ENCODE assay signal across 14 cellular contexts in the genomic region with DNA sequence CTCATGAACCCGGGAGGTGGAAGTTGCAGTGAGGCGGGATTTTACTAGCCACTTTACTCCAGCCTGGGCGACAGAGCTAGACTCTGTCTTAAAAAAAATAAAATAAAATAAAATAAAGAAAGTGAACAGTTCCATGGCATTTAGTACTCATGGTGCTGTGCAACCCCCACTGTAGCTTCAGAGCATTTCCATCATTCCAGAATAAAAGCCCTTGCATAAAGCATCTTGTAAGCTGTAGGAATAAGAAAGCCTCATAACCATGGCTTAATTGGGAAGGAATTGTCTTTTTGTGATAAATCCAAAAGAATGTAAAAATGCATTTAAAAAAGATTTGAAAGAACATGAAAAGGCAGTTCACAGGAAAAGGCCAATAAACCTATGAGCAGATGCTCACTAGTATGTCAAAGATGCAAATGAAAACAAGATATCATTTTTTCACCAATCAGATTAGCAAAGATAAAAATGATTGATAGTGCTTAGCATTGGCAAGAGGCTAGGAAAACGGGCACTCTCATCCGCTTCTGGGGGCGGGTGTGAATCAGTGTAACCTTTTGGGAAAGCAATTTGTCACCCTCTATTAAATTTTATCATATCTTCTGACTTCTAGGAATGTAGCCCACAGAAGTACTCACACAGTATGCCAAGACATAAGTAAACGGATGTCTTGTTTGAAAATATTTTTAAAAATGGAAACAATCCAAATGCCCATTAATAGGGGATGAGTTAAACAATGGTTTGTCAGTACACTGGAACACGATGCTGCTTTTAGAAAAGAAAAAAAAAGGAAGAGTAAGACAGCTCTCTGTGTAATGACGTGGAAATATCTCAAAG. TPM values are rescaled to one million over a fixed set of nuclear protein-coding genes. Genes with fewer than 3 reads are reported as not detected.
DNase-seq lines count a peak whose midpoint lies in the region; ATAC-seq, FAIRE-seq and TF ChIP-seq lines count a peak whose summit lies in the region.
"Had no signal": no experiment of that assay in that cellular context is flagged by ENCODE, and none has a peak within 500 bp of the region (broad histone marks: within the 10 kb centered on the region; RNA-seq: fewer than 3 reads in every experiment).

No MANE protein-coding gene starts in this region.

- DNase-seq in A673 (ENCODE audit: low spot score): peak; percentile 84
- peak; percentile 40 for DNase-seq in H54 (ENCODE audit: insufficient read length, low spot score)
- DNase-seq in foreskin melanocyte: peak; percentile 97
- no peak for DNase-seq in NCI-H524 treated with DMSO at 0.1 percent for 48 hours (lab: John Stamatoyannopoulos, UW)
- DNase-seq in stimulated activated CD4-positive, alpha-beta T cell treated with anti-CD3 and anti-CD28 coated beads, Interleukin-15, amount 100 ng/mL, for 24 hours: no peak
- DNase-seq in DMS 273 treated with DMSO at 0.1 percent for 48 hours (lab: John Stamatoyannopoulos, UW): no peak
- DNase-seq: activated CD4-positive, CD25-positive, alpha-beta regulatory T cell; activated T-cell treated with anti-CD3 and anti-CD28 coated beads, Interleukin-2, amount 50 U/mL, for 1 hour; amygdala; BE2C; effector CD4-positive, alpha-beta T cell; GDM1 had no signal

- no peaks in the 10 kb centered on the region for H3K27me3 ChIP-seq in A673 (replicated peaks; ENCODE audit: insufficient read depth, low read depth, low read length, poor library complexity)
- H3K27me3 ChIP-seq: BE2C had no signal

- ATAC-seq in SK-N-SH treated with all-trans-retinoic acid at 6 μM for 48 hours (peak; percentile 86), HG03460 (IDR thresholded peaks at IDR 0.05; ENCODE audit: unreplicated experiment) (no peak)

- no peak for TF ChIP-seq POLR2A in H54 (IDR thresholded peaks at IDR 0.05; ENCODE audit: low read depth, low read length)

- no peaks in the 10 kb centered on the region for H3K36me3 ChIP-seq in A673 (ENCODE audit: insufficient read depth, low read length, poor library complexity, severe bottlenecking)
- H3K36me3 ChIP-seq: BE2C had no signal

- peaks cover 19% of the 10 kb centered on the region for H3K4me1 ChIP-seq in A673 (ENCODE audit: insufficient read depth, low read length, poor library complexity, severe bottlenecking)
- H3K4me1 ChIP-seq: BE2C had no signal

- H3K9me3 ChIP-seq in A673 (ENCODE audit: low read depth, low read length, poor library complexity, severe bottlenecking): no peaks in the 10 kb centered on the region
- H3K9me3 ChIP-seq: BE2C had no signal

- CTCF ChIA-PET in A673 (lab: Charles Lee): interaction anchor here (0.6 kb wide), 1 partner anchor 1663 kb away, joined by 8 read pairs; the partner anchor contains the start of gene SIRT4

- BruUV-seq in A673 (replicated peaks; lab: Mats Ljungman, UMichigan): no TSS peak

- intact Hi-C loops in A673 (cut with micrococcal nuclease; ENCODE audit: unreplicated experiment): no loop called here

- no peak for TF ChIP-seq CTCF in A673 (conservative IDR thresholded peaks at IDR 0.05; ENCODE audit: low read depth, low read length)

- H3K27ac ChIP-seq in A673 (ENCODE audit: low read depth, low read length, poor library complexity, severe bottlenecking): no peak overlapping the region

- FAIRE-seq in H54 (lab: Jason Lieb, UNC): no peak

- no peak overlapping the region for H3K4me3 ChIP-seq in A673 (ENCODE audit: low read depth, low read length, poor library complexity, severe bottlenecking)

- POLR2A ChIA-PET in A673 (lab: Charles Lee; ENCODE audit: low non-redundant PET): no interaction called here

TF ChIP-seq in SK-N-SH treated with all-trans-retinoic acid at 6 μM for 48 hours, 23 proteins besides CTCF, POLR2A, EP300 and RAD21 (continues in another document):
- TF ChIP-seq CREB5 (CRISPR knock-in tag; IDR thresholded peaks at IDR 0.05; ENCODE audit: low read depth) (peak; percentile 98), ARNTL (CRISPR knock-in tag; IDR thresholded peaks at IDR 0.05; ENCODE audit: borderline replicate concordance, low read depth) (no peak), ZC3H10 (CRISPR knock-in tag; IDR thresholded peaks at IDR 0.05) (peak; percentile 49; the same call in 1 of the 2 replicates), PPARA (CRISPR knock-in tag; IDR thresholded peaks at IDR 0.05; ENCODE audit: borderline replicate concordance) (no peak), ISL1 (CRISPR knock-in tag; IDR thresholded peaks at IDR 0.05) (peak; percentile 100), ZFP3 (CRISPR knock-in tag; IDR thresholded peaks at IDR 0.05) (peak; percentile 75), ZNF565 (CRISPR knock-in tag; conservative IDR thresholded peaks at IDR 0.05; ENCODE audit: low read depth) (no peak), ZNF70 (CRISPR knock-in tag; IDR thresholded peaks at IDR 0.05) (no peak), TCF4 (CRISPR knock-in tag; IDR thresholded peaks at IDR 0.05; ENCODE audit: borderline replicate concordance) (peak; percentile 60; the same call in 1 of the 2 replicates), TOX (CRISPR knock-in tag; IDR thresholded peaks at IDR 0.05; ENCODE audit: borderline replicate concordance) (peak; percentile 76; the same call in 1 of the 2 replicates), ESRRG (CRISPR knock-in tag; IDR thresholded peaks at IDR 0.05) (peak; percentile 95), PATZ1 (CRISPR knock-in tag; IDR thresholded peaks at IDR 0.05; ENCODE audit: borderline replicate concordance) (peak; percentile 95), SNAI2 (CRISPR knock-in tag; IDR thresholded peaks at IDR 0.05) (no peak), ZFP30 (CRISPR knock-in tag; IDR thresholded peaks at IDR 0.05) (no peak), OSR1 (CRISPR knock-in tag; IDR thresholded peaks at IDR 0.05) (no peak), CSDC2 (CRISPR knock-in tag; IDR thresholded peaks at IDR 0.05) (peak; percentile 59; the same call in 1 of the 2 replicates), RARB (CRISPR knock-in tag; IDR thresholded peaks at IDR 0.05) (peak; percentile 56; the same call in 1 of the 2 replicates), ZNF8 (CRISPR knock-in tag; IDR thresholded peaks at IDR 0.05) (peak; percentile 41; the same call in 1 of the 2 replicates), GLIS3 (CRISPR knock-in tag; IDR thresholded peaks at IDR 0.05) (peak; percentile 96)
- TF ChIP-seq, protein P1, sequence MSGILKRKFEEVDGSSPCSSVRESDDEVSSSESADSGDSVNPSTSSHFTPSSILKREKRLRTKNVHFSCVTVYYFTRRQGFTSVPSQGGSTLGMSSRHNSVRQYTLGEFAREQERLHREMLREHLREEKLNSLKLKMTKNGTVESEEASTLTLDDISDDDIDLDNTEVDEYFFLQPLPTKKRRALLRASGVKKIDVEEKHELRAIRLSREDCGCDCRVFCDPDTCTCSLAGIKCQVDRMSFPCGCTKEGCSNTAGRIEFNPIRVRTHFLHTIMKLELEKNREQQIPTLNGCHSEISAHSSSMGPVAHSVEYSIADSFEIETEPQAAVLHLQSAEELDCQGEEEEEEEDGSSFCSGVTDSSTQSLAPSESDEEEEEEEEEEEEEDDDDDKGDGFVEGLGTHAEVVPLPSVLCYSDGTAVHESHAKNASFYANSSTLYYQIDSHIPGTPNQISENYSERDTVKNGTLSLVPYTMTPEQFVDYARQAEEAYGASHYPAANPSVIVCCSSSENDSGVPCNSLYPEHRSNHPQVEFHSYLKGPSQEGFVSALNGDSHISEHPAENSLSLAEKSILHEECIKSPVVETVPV (CRISPR knock-in tag; IDR thresholded peaks at IDR 0.05): peak; percentile 90
- TF ChIP-seq, protein P2, sequence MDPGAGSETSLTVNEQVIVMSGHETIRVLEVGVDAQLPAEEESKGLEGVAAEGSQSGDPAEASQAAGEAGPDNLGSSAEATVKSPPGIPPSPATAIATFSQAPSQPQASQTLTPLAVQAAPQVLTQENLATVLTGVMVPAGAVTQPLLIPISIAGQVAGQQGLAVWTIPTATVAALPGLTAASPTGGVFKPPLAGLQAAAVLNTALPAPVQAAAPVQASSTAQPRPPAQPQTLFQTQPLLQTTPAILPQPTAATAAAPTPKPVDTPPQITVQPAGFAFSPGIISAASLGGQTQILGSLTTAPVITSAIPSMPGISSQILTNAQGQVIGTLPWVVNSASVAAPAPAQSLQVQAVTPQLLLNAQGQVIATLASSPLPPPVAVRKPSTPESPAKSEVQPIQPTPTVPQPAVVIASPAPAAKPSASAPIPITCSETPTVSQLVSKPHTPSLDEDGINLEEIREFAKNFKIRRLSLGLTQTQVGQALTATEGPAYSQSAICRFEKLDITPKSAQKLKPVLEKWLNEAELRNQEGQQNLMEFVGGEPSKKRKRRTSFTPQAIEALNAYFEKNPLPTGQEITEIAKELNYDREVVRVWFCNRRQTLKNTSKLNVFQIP (CRISPR knock-in tag; IDR thresholded peaks at IDR 0.05; ENCODE audit: borderline replicate concordance, low read depth): peak; percentile 94

RNA-seq across cellular contexts. Expression of gene CFAP251, which starts 46.6 kb away (rescaled TPM):
- total RNA-seq in A673 (2021): 5.5 and 7.5 TPM in 2 replicates

RNA-seq across cellular contexts. Expression of gene BCL7A, which starts 56.7 kb away (rescaled TPM):
- 40.7 and 41.8 TPM in 2 replicates for total RNA-seq in A673 (2021)

Comparison
In these comparisons a context has a peak if more than half of its experiments do, and no peak if none do; other contexts are left out.
1. DNase-seq: peak in A673 (single experiment), H54 (single experiment) and foreskin melanocyte (single experiment); none in NCI-H524 treated with DMSO at 0.1 percent for 48 hours (single experiment), stimulated activated CD4-positive, alpha-beta T cell treated with anti-CD3 and anti-CD28 coated beads, Interleukin-15, amount 100 ng/mL, for 24 hours (single experiment) and DMS 273 treated with DMSO at 0.1 percent for 48 hours (single experiment).